ENCODE assay signal across 8 cellular contexts in genomic region chr2:206004004-206004693, GRCh38.
DNase-seq lines count a peak whose midpoint lies in the region; ATAC-seq and TF ChIP-seq lines count a peak whose summit lies in the region.

No MANE protein-coding gene starts in this region.

- H3K36me3 Mint-ChIP-seq in Caco-2 (ENCODE audit: insufficient read depth, unreplicated experiment) (peaks cover 29% of the 10 kb centered on the region), mesothelial cell of epicardium (peaks cover 35% of the 10 kb centered on the region)

- peak; percentile 77 for ATAC-seq in GM21619 (IDR thresholded peaks at IDR 0.05; ENCODE audit: unreplicated experiment)

- TF ChIP-seq CTCF in Caco-2 (IDR thresholded peaks at IDR 0.05; ENCODE audit: insufficient read depth in 1 of 2, low read depth in 1 of 2, low read length in 1 of 2, severe bottlenecking in 1 of 2, unreplicated experiment in 1 of 2) (peak; percentile 31 to 78), coronary artery (IDR thresholded peaks at IDR 0.05) (no peak), mesothelial cell of epicardium (IDR thresholded peaks at IDR 0.05; ENCODE audit: unreplicated experiment) (no peak)

- no peak overlapping the region for H3K27ac Mint-ChIP-seq in Caco-2 (ENCODE audit: unreplicated experiment)
- H3K27ac Mint-ChIP-seq in mesothelial cell of epicardium, result no peak overlapping the region

- BruUV-seq in Caco-2 (replicated peaks; lab: Mats Ljungman, UMichigan), result no TSS peak

- no peak overlapping the region for H3K27ac ChIP-seq in coronary artery

- intact Hi-C loops in Caco-2 (cut with micrococcal nuclease; ENCODE audit: unreplicated experiment), result loop anchor here (1.0 to 2.0 kb wide), 3 partner anchors 123 to 155 kb away; partner anchors contain the start of genes EEF1B2 and NDUFS1

- H3K9me3 ChIP-seq in Caco-2, result no peaks in the 10 kb centered on the region

- in situ Hi-C loops in SK-MEL-5 (cut with HindIII; ENCODE audit: low pct_unique_long_range_greater_than_20kb, low sequenced_read_pairs), result no loop called here

- CTCF ChIA-PET in Caco-2 (lab: Charles Lee), result interaction anchor here (0.6 to 1.1 kb wide), 6 partner anchors 24 to 256 kb away, joined by 3 to 6 read pairs (median 3); partner anchors contain the start of gene INO80D

- POLR2A ChIA-PET in Caco-2 (lab: Charles Lee), result no interaction called here

- H3K4me1 ChIP-seq in Caco-2, result no peaks in the 10 kb centered on the region

- DNase-seq in Caco-2 (peak; percentile 65), SK-MEL-5 (ENCODE audit: low read depth, low spot score) (peak; percentile 62), iris pigment epithelial cell (ENCODE audit: low read depth) (peak; percentile 23), coronary artery (ENCODE audit: low spot score) (no peak), AG08396 (ENCODE audit: low spot score) (no peak), mesothelial cell of epicardium (ENCODE audit: low spot score in 2 of 2, unreplicated experiment in 2 of 2) (no peak), inferior parietal cortex (ENCODE audit: extremely low spot score) (no peak)

- H3K4me3 Mint-ChIP-seq in Caco-2 (ENCODE audit: unreplicated experiment), result no peak overlapping the region
- no peak overlapping the region for H3K4me3 Mint-ChIP-seq in mesothelial cell of epicardium

- H3K27me3 Mint-ChIP-seq in Caco-2 (ENCODE audit: insufficient read depth, unreplicated experiment) (no peaks in the 10 kb centered on the region), mesothelial cell of epicardium (ENCODE audit: low read depth) (no peaks in the 10 kb centered on the region)

- H3K27me3 ChIP-seq in Caco-2 (replicated peaks; ENCODE audit: control insufficient read depth, insufficient read depth, low read length), result no peaks in the 10 kb centered on the region

- H3K4me3 ChIP-seq in Caco-2 (ENCODE audit: low read depth, low read length), result no peak overlapping the region
- H3K4me3 ChIP-seq in coronary artery, result no peak overlapping the region

- 0 out of 2 replicates have a peak, but pooled peaks cover 3% of the 10 kb centered on the region for H3K36me3 ChIP-seq in Caco-2 (ENCODE audit: control insufficient read depth, insufficient read depth, low read length)

- H3K9me3 Mint-ChIP-seq in Caco-2 (ENCODE audit: unreplicated experiment) (no peaks in the 10 kb centered on the region), mesothelial cell of epicardium (no peaks in the 10 kb centered on the region)

- H3K4me1 Mint-ChIP-seq in Caco-2 (ENCODE audit: low read depth, unreplicated experiment) (no peaks in the 10 kb centered on the region), mesothelial cell of epicardium (peaks cover 5% of the 10 kb centered on the region)

Comparison
In these comparisons a context has a peak if more than half of its experiments do, and no peak if none do; other contexts are left out.
1. DNase-seq: peak in Caco-2 (2 of 2), SK-MEL-5 (single experiment) and iris pigment epithelial cell (single experiment); none in coronary artery (single experiment), AG08396 (single experiment), mesothelial cell of epicardium (0 of 2) and inferior parietal cortex (single experiment).
2. CTCF ChIP-seq: peak in Caco-2 (2 of 2); none in coronary artery (single experiment) and mesothelial cell of epicardium (single experiment).